In genomic region chr2:27494284-27494943, GRCh38 we compare ENCODE assay signal across 1 cellular context.
A peak's percentile ranks its signal among the peaks of the same experiment; 100 is the strongest.
TF ChIP-seq lines count a peak whose summit lies in the region.

No MANE protein-coding gene starts in this region.

TF ChIP-seq in K562, 482 proteins besides CTCF, POLR2A, EP300 and RAD21:
- TF ChIP-seq FOSL1 (tag; conservative IDR thresholded peaks at IDR 0.05) (peak; percentile 43), ZNF143 (CRISPR knock-in tag; IDR thresholded peaks at IDR 0.05) (no peak), BCL6 (CRISPR knock-in tag; IDR thresholded peaks at IDR 0.05) (no peak), E2F6 (IDR thresholded peaks at IDR 0.05; ENCODE audit: borderline replicate concordance in 1 of 2, extremely low read depth in 1 of 2, insufficient read depth in 1 of 2, insufficient read length in 1 of 2, low read depth in 1 of 2, low read length in 1 of 2, poor library complexity in 1 of 2, severe bottlenecking in 1 of 2) (peak in 1 of 2 experiments; percentile 15), MAFG (tag; conservative IDR thresholded peaks at IDR 0.05) (no peak), ARID1B (IDR thresholded peaks at IDR 0.05) (no peak), PCBP1 (IDR thresholded peaks at IDR 0.05; ENCODE audit: low read depth, low read length, poor library complexity, severe bottlenecking) (peak; percentile 25), HNRNPL (IDR thresholded peaks at IDR 0.05; ENCODE audit: low read depth, low read length) (no peak), THRAP3 (IDR thresholded peaks at IDR 0.05; ENCODE audit: borderline replicate concordance) (no peak), ZNF740 (CRISPR knock-in tag; IDR thresholded peaks at IDR 0.05) (peak; percentile 74), ZNF740 (tag; IDR thresholded peaks at IDR 0.05) (no peak), POLR2B (IDR thresholded peaks at IDR 0.05; ENCODE audit: low read depth, partially characterized antibody) (no peak), CBFB (CRISPR knock-in tag; IDR thresholded peaks at IDR 0.05) (0 out of 2 replicates have a peak, but pooled peaks have one; percentile 60), ATF7 (IDR thresholded peaks at IDR 0.05) (no peak), REST (CRISPR knock-in tag; IDR thresholded peaks at IDR 0.05; ENCODE audit: low read depth) (no peak), ZNF444 (CRISPR knock-in tag; IDR thresholded peaks at IDR 0.05) (no peak), CREB5 (CRISPR knock-in tag; IDR thresholded peaks at IDR 0.05) (no peak), SRSF7 (optimal IDR thresholded peaks at IDR 0.05; ENCODE audit: low read depth, low read length) (no peak), EGR1 (conservative IDR thresholded peaks at IDR 0.05) (peak; percentile 92), JUND (IDR thresholded peaks at IDR 0.05; ENCODE audit: borderline replicate concordance, low read depth, low read length) (peak; percentile 29; the same call in 1 of the 2 replicates), JUND (tag; IDR thresholded peaks at IDR 0.05; ENCODE audit: borderline replicate concordance, low read depth, low read length) (no peak)
